26 cellular contexts compared by ENCODE assay signal in genomic region chr15:90711418-90711824, GRCh38. TPM values are rescaled to one million over a fixed set of nuclear protein-coding genes. Genes with fewer than 3 reads are reported as not detected.
DNase-seq lines count a peak whose midpoint lies in the region; ATAC-seq, FAIRE-seq and TF ChIP-seq lines count a peak whose summit lies in the region.
"Had no signal": no experiment of that assay in that cellular context is flagged by ENCODE, and none has a peak within 500 bp of the region (broad histone marks: within the 10 kb centered on the region; RNA-seq: fewer than 3 reads in every experiment).

No MANE protein-coding gene starts in this region.

- 0 out of 2 replicates have a peak overlapping the region, but pooled peaks have one; percentile 32 for H2AFZ ChIP-seq in Karpas-422 (ENCODE audit: low read length)
- peak overlapping the region; percentile 30; the same call in 1 of the 2 replicates for H2AFZ ChIP-seq in GM12878 (ENCODE audit: control insufficient read depth, low read depth, low read length)

- TF ChIP-seq EP300 in GM12878 (IDR thresholded peaks at IDR 0.05; ENCODE audit: borderline replicate concordance in 1 of 2, control insufficient read depth in 1 of 2, low read depth in 2 of 2, low read length in 2 of 2): peak; percentile 39 to 67; a peak in 2 of 4 replicates

- H3K27me3 ChIP-seq in Karpas-422 (ENCODE audit: low read length): no peaks in the 10 kb centered on the region
- H3K27me3 ChIP-seq in GM12878 (replicated peaks in 1 of 2; ENCODE audit: control insufficient read depth in 2 of 2, insufficient read depth in 2 of 2, low read length in 1 of 2): no peaks in the 10 kb centered on the region
- H3K27me3 ChIP-seq: BLaER1, breast epithelium, colonic mucosa, vagina had no signal

- H3K4me3 ChIP-seq in Karpas-422 (ENCODE audit: low read length): no peak overlapping the region
- no peak overlapping the region for H3K4me3 ChIP-seq in GM12878
- H3K4me3 ChIP-seq: BLaER1, breast epithelium, colonic mucosa, lung, psoas muscle, vagina had no signal

- H3K9ac ChIP-seq in Karpas-422 (ENCODE audit: low read length) (0 out of 2 replicates have a peak overlapping the region, but pooled peaks have one; percentile 16), GM12878 (ENCODE audit: control insufficient read depth, insufficient read depth, low read length) (no peak overlapping the region)
- H3K9ac ChIP-seq: BLaER1 had no signal

- H3K9me2 ChIP-seq in Karpas-422 (replicated peaks; ENCODE audit: insufficient read depth, low read length): no peaks in the 10 kb centered on the region

- 0 out of 2 replicates have a peak, but pooled peaks cover 5% of the 10 kb centered on the region for H3K36me3 ChIP-seq in Karpas-422 (ENCODE audit: insufficient read depth, low read length)
- H3K36me3 ChIP-seq in GM12878 (ENCODE audit: control insufficient read depth in 2 of 2, insufficient read depth in 2 of 2, low read length in 1 of 2): peaks cover 0 to 4% of the 10 kb centered on the region in 2 experiments; a peak in 1 of 4 replicates
- H3K36me3 ChIP-seq: breast epithelium, colonic mucosa, vagina had no signal

- H4K20me1 ChIP-seq in Karpas-422 (ENCODE audit: insufficient read depth, low read depth, low read length) (no peaks in the 10 kb centered on the region), GM12878 (ENCODE audit: control insufficient read depth, insufficient read depth) (no peaks in the 10 kb centered on the region)
- H4K20me1 ChIP-seq: BLaER1 had no signal

- no TSS peak for BruUV-seq in GM12878 (replicated peaks; lab: Mats Ljungman, UMichigan)

- intact Hi-C loops in GM12878 (cut with micrococcal nuclease; ENCODE audit: unreplicated experiment): no loop called here

- H3K79me2 ChIP-seq in Karpas-422 (ENCODE audit: low read length) (peaks cover 8% of the 10 kb centered on the region), GM12878 (ENCODE audit: control insufficient read depth, insufficient read depth, low read length) (peaks cover 6% of the 10 kb centered on the region)

- H3K9me3 ChIP-seq in Karpas-422 (ENCODE audit: low read length) (no peaks in the 10 kb centered on the region), GM12878 (replicated peaks; ENCODE audit: control insufficient read depth, insufficient read depth, low read length) (no peaks in the 10 kb centered on the region; the same call in 2 of the 3 replicates)
- H3K9me3 ChIP-seq: BLaER1, breast epithelium, colonic mucosa, psoas muscle, vagina had no signal

- 0% methylated on average over 2 of the region's 2 CpGs for WGBS in GM12878 (ENCODE audit: insufficient coverage, insufficient replicate concordance, low lambda C conversion rate, missing lambda C conversion rate)

- H3K4me1 ChIP-seq in Karpas-422 (ENCODE audit: low read length) (peaks cover 21% of the 10 kb centered on the region), GM12878 (ENCODE audit: control insufficient read depth, insufficient read depth, low read length) (peaks cover 27% of the 10 kb centered on the region)
- H3K4me1 ChIP-seq: breast epithelium, colonic mucosa, psoas muscle had no signal

- peak; percentile 91 for FAIRE-seq in GM12878 (lab: Jason Lieb, UNC)
- FAIRE-seq: GM18507, kidney had no signal

- TF ChIP-seq CTCF in GM12878 (IDR thresholded peaks at IDR 0.05 in 2 of 3, conservative IDR thresholded peaks at IDR 0.05 in 1 of 3; ENCODE audit: control insufficient read depth in 2 of 3, extremely low read depth in 1 of 3, insufficient read depth in 1 of 3, low read depth in 3 of 3, low read length in 3 of 3): no peak

- no peak for TF ChIP-seq RAD21 in GM12878 (IDR thresholded peaks at IDR 0.05; ENCODE audit: insufficient read depth, low read depth, low read length)

- RAD21 ChIA-PET in GM12878 (lab: Charles Lee; ENCODE audit: unreplicated experiment): no interaction called here

- H3K4me2 ChIP-seq in Karpas-422 (ENCODE audit: low read depth, low read length, poor library complexity, severe bottlenecking): peak overlapping the region; percentile 14
- peak overlapping the region; percentile 34 for H3K4me2 ChIP-seq in GM12878 (ENCODE audit: control insufficient read depth, insufficient read depth)
- H3K4me2 ChIP-seq: BLaER1 had no signal

- no peak for TF ChIP-seq POLR2A in GM12878 (IDR thresholded peaks at IDR 0.05; ENCODE audit: low read depth, low read length)

- peak; percentile 2 for DNase-seq in NCI-H748 (lab: John Stamatoyannopoulos, UW; ENCODE audit: unreplicated experiment)
- DNase-seq in NCI-H748 treated with DMSO at 0.1 percent for 48 hours (lab: John Stamatoyannopoulos, UW): no peak
- DNase-seq in Karpas-422: no peak
- DNase-seq in NCI-H526 (lab: John Stamatoyannopoulos, UW): peak; percentile 95 to 96
- DNase-seq in GM12878 (ENCODE audit: low read depth, low spot score): no peak
- DNase-seq in NCI-H446 treated with DMSO at 0.1 percent for 48 hours (lab: John Stamatoyannopoulos, UW): no peak
- no peak for DNase-seq in NCI-H2196 treated with DMSO at 0.1 percent for 48 hours (lab: John Stamatoyannopoulos, UW; ENCODE audit: unreplicated experiment)
- DNase-seq: activated CD4-positive, alpha-beta memory T cell treated with anti-CD3 and anti-CD28 coated beads for 36 hours; activated naive CD4-positive, alpha-beta T cell; activated T-cell treated with anti-CD3 and anti-CD28 coated beads for 4 hours; amniotic stem cell; Calu3; colonic mucosa; endodermal cell; kidney; NCI-H1694; NCI-H510A treated with DMSO at 0.1 percent for 48 hours; psoas muscle; T-helper 9 cell had no signal

- SMC1A ChIA-PET in GM12878 (lab: Charles Lee; ENCODE audit: uncharacterized antibody, unreplicated experiment): interaction anchor here (0.7 to 1.8 kb wide), 3 partner anchors 13 to 248 kb away, joined by 3 to 6 read pairs (median 3); no protein-coding TSS in a partner anchor

- POLR2A ChIA-PET in GM12878 (lab: Charles Lee): interaction anchor here (0.6 to 1.0 kb wide), 2 partner anchors 32 to 143 kb away, joined by 3 to 5 read pairs; no protein-coding TSS in a partner anchor

- H3K27ac ChIP-seq in Karpas-422 (ENCODE audit: low read length) (peak overlapping the region; percentile 67), GM12878 (ENCODE audit: control insufficient read depth, insufficient read depth) (peak overlapping the region; percentile 62)
- H3K27ac ChIP-seq: BLaER1, breast epithelium, colonic mucosa, psoas muscle, vagina had no signal

- in situ Hi-C loops in GM12878 (cut with MboI): no loop called here

- ATAC-seq in GM12878 (peak; percentile 86), HG03378 (IDR thresholded peaks at IDR 0.05; ENCODE audit: unreplicated experiment) (no peak)
- ATAC-seq: HCT116, psoas muscle had no signal

- CTCF ChIA-PET in GM12878 (lab: Yijun Ruan, JAX): interaction anchor here (0.7 kb wide), 2 partner anchors 64 to 102 kb away, joined by 3 read pairs; no protein-coding TSS in a partner anchor

TF ChIP-seq in GM12878, 131 proteins besides CTCF, POLR2A, EP300 and RAD21 (continues in another document):
- TF ChIP-seq PRDM15 (CRISPR knock-in tag; IDR thresholded peaks at IDR 0.05) (no peak), YY1 (IDR thresholded peaks at IDR 0.05; ENCODE audit: low read depth, low read length) (no peak), IKZF2 (IDR thresholded peaks at IDR 0.05) (peak; percentile 85 to 92; a peak in 3 of 4 replicates), DPF2 (IDR thresholded peaks at IDR 0.05) (0 out of 2 replicates have a peak, but pooled peaks have one; percentile 39), IKZF1 (conservative IDR thresholded peaks at IDR 0.05) (peak; percentile 55; the same call in 1 of the 2 replicates), TCF12 (IDR thresholded peaks at IDR 0.05; ENCODE audit: low read depth, low read length) (peak; percentile 46; the same call in 1 of the 2 replicates)

RNA-seq across cellular contexts. Expression of gene BLM, which starts 5.7 kb away (rescaled TPM):
- 15.4 and 33.5 TPM in 2 replicates for total RNA-seq in Karpas-422 (2014; rRNA removed; shearing (Covaris generic); ENCODE audit: low replicate concordance)
- 46.6 and 51.1 TPM in 2 replicates for total RNA-seq in GM12878 (2013; cell fraction: nucleolus; rRNA removed)
- 47.8 and 65.9 TPM in 2 replicates for total RNA-seq in GM12878 (2014; rRNA removed)
- 68.4 and 71.7 TPM in 2 replicates for total RNA-seq in GM12878 (2014; rRNA removed; fragmentation: Illumina TruSeq; extraction: Trizol)
- 48.1 and 48.2 TPM in 2 replicates for total RNA-seq in GM12878 (2021)
- polyA plus RNA-seq in GM12878 (2011; ENCODE audit: low read depth): 14.3 TPM
- polyA plus RNA-seq in GM12878 (2011; rRNA removed): 23.0 and 34.7 TPM in 2 replicates
- polyA plus RNA-seq in GM12878 (2011; cell fraction: cytosol; rRNA removed): 13.1 and 15.1 TPM in 2 replicates
- 22.6 and 29.1 TPM in 2 replicates for polyA plus RNA-seq in GM12878 (2011; cell fraction: nucleus; rRNA removed)
- polyA plus RNA-seq in GM12878 (2012): 28.7 and 29.9 TPM in 2 replicates
- 49.3 and 62.5 TPM in 2 replicates for polyA plus RNA-seq in GM12878 (2014; fragmentation: Illumina TruSeq; extraction: Trizol)
- polyA plus RNA-seq in GM12878 (2014; fragmentation: Nextera tagmentation; extraction: Ambion mirVana): 10 to 100 TPM; 25.3 to 28.2 TPM
- polyA plus RNA-seq in GM12878 (2014; rRNA removed): 34.6 and 42.3 TPM in 2 replicates
- 10 to 100 TPM; 41.9 to 45.5 TPM for polyA plus RNA-seq in GM12878 (2016; fragmentation: Nextera tagmentation; extraction: Ambion mirVana)
- polyA minus RNA-seq in GM12878 (2011; rRNA and poly(A)+ RNA removed): 42.4 and 53.2 TPM in 2 replicates
- 6.0 and 13.4 TPM in 2 replicates for polyA minus RNA-seq in GM12878 (2011; cell fraction: cytosol; rRNA and poly(A)+ RNA removed)
- polyA minus RNA-seq in GM12878 (2011; cell fraction: nucleus; rRNA and poly(A)+ RNA removed): 8.2 and 12.5 TPM in 2 replicates

Comparison
In these comparisons a context has a peak if more than half of its experiments do, and no peak if none do; other contexts are left out.
1. DNase-seq: peak in NCI-H748 (single experiment) and NCI-H526 (2 of 2); none in NCI-H748 treated with DMSO at 0.1 percent for 48 hours (single experiment), Karpas-422 (single experiment), GM12878 (single experiment), NCI-H446 treated with DMSO at 0.1 percent for 48 hours (single experiment) and NCI-H2196 treated with DMSO at 0.1 percent for 48 hours (single experiment).